11 cellular contexts compared by ENCODE assay signal in genomic region chr11:61682093-61682732, GRCh38. TPM values are rescaled to one million over a fixed set of nuclear protein-coding genes. Genes with fewer than 3 reads are reported as not detected.
A peak's percentile ranks its signal among the peaks of the same experiment; 100 is the strongest.
DNase-seq lines count a peak whose midpoint lies in the region; ATAC-seq lines count a peak whose summit lies in the region.
"Had no signal": no experiment of that assay in that cellular context is flagged by ENCODE, and none has a peak within 500 bp of the region (broad histone marks: within the 10 kb centered on the region; RNA-seq: fewer than 3 reads in every experiment).

No MANE protein-coding gene starts in this region.

- H3K9me3 Mint-ChIP-seq in activated naive CD8-positive, alpha-beta T cell treated with anti-CD3 and anti-CD28 coated beads, Interleukin-2, amount 10 ng/mL, durations not matched to agents 7 days and 5 days: no peaks in the 10 kb centered on the region
- no peaks in the 10 kb centered on the region for H3K9me3 Mint-ChIP-seq in activated naive CD8-positive, alpha-beta T cell treated with anti-CD3 and anti-CD28 coated beads, Interleukin-2, amount 50 U/mL, for 24 hours
- H3K9me3 Mint-ChIP-seq: stimulated activated effector memory CD8-positive, alpha-beta T cell treated with anti-CD3 and anti-CD28 coated beads, Interleukin-12 subunit alpha, Interleukin-12 subunit beta, amount 100 ng/mL, for 72 hours had no signal

- H3K36me3 ChIP-seq in adipocyte (ENCODE audit: control insufficient read depth, insufficient read depth, low read length, severe bottlenecking) (no peaks in the 10 kb centered on the region), subcutaneous abdominal adipose tissue (ENCODE audit: control insufficient read depth in 5 of 5, insufficient read depth in 5 of 5, low read length in 5 of 5) (no peaks in the 10 kb centered on the region)

- H3K27me3 ChIP-seq in adipocyte (replicated peaks; ENCODE audit: control insufficient read depth, insufficient read depth, low read length) (peaks cover 15% of the 10 kb centered on the region), subcutaneous abdominal adipose tissue (ENCODE audit: control insufficient read depth in 5 of 5, insufficient read depth in 4 of 5, low read length in 5 of 5) (peaks cover 2 to 29% (median 5%) of the 10 kb centered on the region in 5 donors)

- H3K4me1 Mint-ChIP-seq in activated naive CD8-positive, alpha-beta T cell treated with anti-CD3 and anti-CD28 coated beads, Interleukin-2, amount 10 ng/mL, durations not matched to agents 7 days and 5 days: peaks cover 12% of the 10 kb centered on the region
- H3K4me1 Mint-ChIP-seq in activated naive CD8-positive, alpha-beta T cell treated with anti-CD3 and anti-CD28 coated beads, Interleukin-2, amount 50 U/mL, for 24 hours: peaks cover 7% of the 10 kb centered on the region

- peaks cover 19% of the 10 kb centered on the region for H3K27me3 Mint-ChIP-seq in activated naive CD8-positive, alpha-beta T cell treated with anti-CD3 and anti-CD28 coated beads, Interleukin-2, amount 10 ng/mL, durations not matched to agents 7 days and 5 days
- H3K27me3 Mint-ChIP-seq in activated naive CD8-positive, alpha-beta T cell treated with anti-CD3 and anti-CD28 coated beads, Interleukin-2, amount 50 U/mL, for 24 hours: peaks cover 15% of the 10 kb centered on the region

- no peak overlapping the region for H3K27ac Mint-ChIP-seq in activated naive CD8-positive, alpha-beta T cell treated with anti-CD3 and anti-CD28 coated beads, Interleukin-2, amount 10 ng/mL, durations not matched to agents 7 days and 5 days
- no peak overlapping the region for H3K27ac Mint-ChIP-seq in activated naive CD8-positive, alpha-beta T cell treated with anti-CD3 and anti-CD28 coated beads, Interleukin-2, amount 50 U/mL, for 24 hours
- H3K27ac Mint-ChIP-seq: stimulated activated effector memory CD8-positive, alpha-beta T cell treated with anti-CD3 and anti-CD28 coated beads, Interleukin-12 subunit alpha, Interleukin-12 subunit beta, amount 100 ng/mL, for 72 hours had no signal

- peak overlapping the region; percentile 4 for H3K27ac ChIP-seq in subcutaneous abdominal adipose tissue (ENCODE audit: low read depth, low read length)

- H3K4me1 ChIP-seq in adipocyte (ENCODE audit: control insufficient read depth, insufficient read depth, low read length) (peaks cover 23% of the 10 kb centered on the region), subcutaneous abdominal adipose tissue (ENCODE audit: control insufficient read depth in 5 of 5, insufficient read depth in 5 of 5, low read length in 5 of 5) (peaks cover 19 to 61% (median 47%) of the 10 kb centered on the region in 5 donors)

- POLR2A ChIA-PET in activated naive CD8-positive, alpha-beta T cell treated with anti-CD3 and anti-CD28 coated beads, Interleukin-2, amount 10 ng/mL, durations not matched to agents 7 days and 5 days (lab: Charles Lee): no interaction called here

- H3K36me3 Mint-ChIP-seq in activated naive CD8-positive, alpha-beta T cell treated with anti-CD3 and anti-CD28 coated beads, Interleukin-2, amount 10 ng/mL, durations not matched to agents 7 days and 5 days: no peaks in the 10 kb centered on the region
- no peaks in the 10 kb centered on the region for H3K36me3 Mint-ChIP-seq in activated naive CD8-positive, alpha-beta T cell treated with anti-CD3 and anti-CD28 coated beads, Interleukin-2, amount 50 U/mL, for 24 hours (ENCODE audit: low read depth)
- H3K36me3 Mint-ChIP-seq: stimulated activated effector memory CD8-positive, alpha-beta T cell treated with anti-CD3 and anti-CD28 coated beads, Interleukin-12 subunit alpha, Interleukin-12 subunit beta, amount 100 ng/mL, for 72 hours had no signal

- H3K4me3 Mint-ChIP-seq in activated naive CD8-positive, alpha-beta T cell treated with anti-CD3 and anti-CD28 coated beads, Interleukin-2, amount 10 ng/mL, durations not matched to agents 7 days and 5 days: no peak overlapping the region
- H3K4me3 Mint-ChIP-seq in activated naive CD8-positive, alpha-beta T cell treated with anti-CD3 and anti-CD28 coated beads, Interleukin-2, amount 50 U/mL, for 24 hours: no peak overlapping the region
- H3K4me3 Mint-ChIP-seq: stimulated activated effector memory CD8-positive, alpha-beta T cell treated with anti-CD3 and anti-CD28 coated beads, Interleukin-12 subunit alpha, Interleukin-12 subunit beta, amount 100 ng/mL, for 72 hours had no signal

- H3K9me3 ChIP-seq in adipocyte (ENCODE audit: control insufficient read depth, low read length) (no peaks in the 10 kb centered on the region), subcutaneous abdominal adipose tissue (ENCODE audit: control insufficient read depth in 5 of 5, low read length in 5 of 5) (no peaks in the 10 kb centered on the region)

- ATAC-seq in activated naive CD8-positive, alpha-beta T cell treated with anti-CD3 and anti-CD28 coated beads, Interleukin-2, amount 10 ng/mL, durations not matched to agents 7 days and 5 days (ENCODE audit: low read depth): no peak
- no peak for ATAC-seq in activated naive CD8-positive, alpha-beta T cell treated with anti-CD3 and anti-CD28 coated beads, Interleukin-2, amount 50 U/mL, for 24 hours
- ATAC-seq: esophagus mucosa; stimulated activated effector memory CD8-positive, alpha-beta T cell treated with anti-CD3 and anti-CD28 coated beads, Interleukin-12 subunit alpha, Interleukin-12 subunit beta, amount 100 ng/mL, for 72 hours had no signal

- DNase-seq in activated naive CD8-positive, alpha-beta T cell treated with anti-CD3 and anti-CD28 coated beads, Interleukin-2, amount 10 ng/mL, durations not matched to agents 7 days and 5 days: peak; percentile 28
- DNase-seq in activated naive CD8-positive, alpha-beta T cell treated with anti-CD3 and anti-CD28 coated beads, Interleukin-2, amount 50 U/mL, for 24 hours: no peak
- DNase-seq in adipocyte (ENCODE audit: low read depth): peak; percentile 11
- peak; percentile 84 for DNase-seq in islet precursor cell
- DNase-seq in OCI-M1 (lab: John Stamatoyannopoulos, UW): no peak
- DNase-seq in GM19240 (ENCODE audit: insufficient read length, low spot score): no peak
- DNase-seq in iPS-NIHi7 (ENCODE audit: extremely low spot score): no peak

- no peak overlapping the region for H3K4me3 ChIP-seq in adipocyte (ENCODE audit: low read length)
- peak overlapping the region in 3 of 5 donors; percentile 14 to 36 (median 21) for H3K4me3 ChIP-seq in subcutaneous abdominal adipose tissue (ENCODE audit: low read depth in 1 of 5, low read length in 5 of 5)
- H3K4me3 ChIP-seq: lung had no signal

- H3K9ac ChIP-seq in adipocyte (ENCODE audit: low read length) (no peak overlapping the region), subcutaneous abdominal adipose tissue (ENCODE audit: low read length in 5 of 5) (peak overlapping the region in 1 of 5 donors; percentile 8)

RNA-seq across cellular contexts. Expression of gene DAGLA, which starts 2.0 kb away (rescaled TPM):
- total RNA-seq in activated naive CD8-positive, alpha-beta T cell treated with anti-CD3 and anti-CD28 coated beads, Interleukin-2, amount 10 ng/mL, durations not matched to agents 7 days and 5 days: under 1 TPM; 0.08 to 0.14 TPM

Comparison
In these comparisons a context has a peak if more than half of its experiments do, and no peak if none do; other contexts are left out.
1. DNase-seq: peak in activated naive CD8-positive, alpha-beta T cell treated with anti-CD3 and anti-CD28 coated beads, Interleukin-2, amount 10 ng/mL, durations not matched to agents 7 days and 5 days (single experiment), adipocyte (single experiment) and islet precursor cell (single experiment); none in activated naive CD8-positive, alpha-beta T cell treated with anti-CD3 and anti-CD28 coated beads, Interleukin-2, amount 50 U/mL, for 24 hours (single experiment), OCI-M1 (single experiment), GM19240 (single experiment) and iPS-NIHi7 (single experiment).